Comparison of ENCODE assay signal across 10 cellular contexts in the genomic region with DNA sequence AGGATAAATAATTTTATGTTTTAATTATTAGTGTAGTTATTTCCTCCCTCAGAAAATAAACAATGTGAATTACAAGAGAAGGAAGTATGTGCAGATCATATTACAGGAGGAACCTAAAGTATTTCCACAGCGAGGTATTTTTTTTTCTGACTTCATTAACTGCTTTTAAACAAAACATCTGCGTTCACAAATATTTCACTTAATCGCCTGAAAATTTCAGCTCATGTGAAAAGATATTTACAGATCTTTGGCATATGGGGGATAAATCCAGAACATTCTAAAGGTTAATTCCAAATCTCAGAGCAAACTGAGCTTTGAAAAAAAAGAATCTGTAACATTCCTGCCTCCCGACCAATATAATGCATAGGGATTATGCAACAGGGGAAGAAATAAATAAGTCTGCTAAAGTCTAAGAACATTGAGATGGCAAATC. TPM values are rescaled to one million over a fixed set of nuclear protein-coding genes. Genes with fewer than 3 reads are reported as not detected.
DNase-seq lines count a peak whose midpoint lies in the region; ATAC-seq, FAIRE-seq and TF ChIP-seq lines count a peak whose summit lies in the region.
"Had no signal": no experiment of that assay in that cellular context is flagged by ENCODE, and none has a peak within 500 bp of the region (broad histone marks: within the 10 kb centered on the region; RNA-seq: fewer than 3 reads in every experiment).

No MANE protein-coding gene starts in this region.

- TF ChIP-seq CTCF in A549 (IDR thresholded peaks at IDR 0.05) (no peak), endothelial cell (IDR thresholded peaks at IDR 0.05; ENCODE audit: unreplicated experiment) (no peak), nephron progenitor cell (IDR thresholded peaks at IDR 0.05) (no peak)

- TF ChIP-seq RAD21 in A549 (conservative IDR thresholded peaks at IDR 0.05 in 1 of 2, IDR thresholded peaks at IDR 0.05 in 1 of 2) = no peak

- H3K27ac Mint-ChIP-seq in endothelial cell (ENCODE audit: unreplicated experiment) (peak overlapping the region; percentile 98), nephron progenitor cell (peak overlapping the region; percentile 98)

- peaks cover 66% of the 10 kb centered on the region for H3K4me1 ChIP-seq in A549

- H3K4me1 Mint-ChIP-seq in endothelial cell (ENCODE audit: unreplicated experiment) (peaks cover 30% of the 10 kb centered on the region), nephron progenitor cell (peaks cover 36% of the 10 kb centered on the region)

- ATAC-seq in A549 = peak in 1 of 2 experiments; percentile 35; a peak in 3 of 6 replicates
- no peak for ATAC-seq in GM21526 (IDR thresholded peaks at IDR 0.05; ENCODE audit: low FRiP score, unreplicated experiment)
- no peak for ATAC-seq in HG03520 (IDR thresholded peaks at IDR 0.05; ENCODE audit: unreplicated experiment)

- peak in 1 of 2 experiments; percentile 20 for DNase-seq in A549 (ENCODE audit: low read depth in 1 of 2, low spot score in 1 of 2)
- peak; percentile 30 for DNase-seq in LHCN-M2 (ENCODE audit: low read depth)
- DNase-seq in endothelial cell (ENCODE audit: low spot score) = no peak
- no peak for DNase-seq in nephron progenitor cell
- DNase-seq in NCI-H524 (lab: John Stamatoyannopoulos, UW) = no peak
- no peak for DNase-seq in SIG-M5 (lab: John Stamatoyannopoulos, UW)
- DNase-seq: activated T-cell treated with anti-CD3 and anti-CD28 coated beads for 4 hours had no signal

- H3K9me3 ChIP-seq in A549 = no peaks in the 10 kb centered on the region
- H3K9me3 ChIP-seq: BLaER1 treated with 17β-estradiol and CSF1 and Interleukin-3, amounts not matched to agents 10 nM and 100 nM had no signal

- no peak for TF ChIP-seq POLR2A in A549 (IDR thresholded peaks at IDR 0.05; ENCODE audit: low read length)

- 2% methylated on average over 4 of the region's 4 CpGs for WGBS in A549 (ENCODE audit: missing lambda C conversion rate)

- H3K36me3 Mint-ChIP-seq in endothelial cell (ENCODE audit: low read depth, unreplicated experiment) (no peaks in the 10 kb centered on the region), nephron progenitor cell (ENCODE audit: low read depth) (peaks cover 55% of the 10 kb centered on the region)

- H3K27me3 Mint-ChIP-seq in endothelial cell (ENCODE audit: unreplicated experiment) = peaks cover 2% of the 10 kb centered on the region
- H3K27me3 Mint-ChIP-seq in nephron progenitor cell (ENCODE audit: low read depth, poor library complexity) = no peaks in the 10 kb centered on the region

- H3K27ac ChIP-seq in A549 = peak overlapping the region; percentile 79 to 84

- no peak for TF ChIP-seq EP300 in A549 (IDR thresholded peaks at IDR 0.05)

- H3K4me2 ChIP-seq in A549 = peak overlapping the region; percentile 92
- H3K4me2 ChIP-seq: BLaER1 treated with 17β-estradiol and CSF1 and Interleukin-3, amounts not matched to agents 10 nM and 100 nM had no signal

- FAIRE-seq in A549 (lab: Jason Lieb, UNC) = no peak

- POLR2A ChIA-PET in A549 (lab: Yijun Ruan, JAX) = interaction anchor here (0.5 to 2.4 kb wide), 2 partner anchors 39 to 213 kb away, joined by 3 to 12 read pairs; partner anchors contain the start of gene NT5C2

- CTCF ChIA-PET in A549 (lab: Yijun Ruan, JAX) = interaction anchor here (0.8 to 3.8 kb wide), 3 partner anchors 37 to 90 kb away, joined by 3 to 21 read pairs (median 3); no protein-coding TSS in a partner anchor

- H3K4me3 Mint-ChIP-seq in endothelial cell (ENCODE audit: unreplicated experiment) = peak overlapping the region; percentile 45
- H3K4me3 Mint-ChIP-seq in nephron progenitor cell = peak overlapping the region; percentile 70

- peak overlapping the region; percentile 20; the same call in 1 of the 3 replicates for H3K4me3 ChIP-seq in A549
- H3K4me3 ChIP-seq: BLaER1 treated with 17β-estradiol and CSF1 and Interleukin-3, amounts not matched to agents 10 nM and 100 nM had no signal

- H3K9me3 Mint-ChIP-seq in endothelial cell (ENCODE audit: unreplicated experiment) (no peaks in the 10 kb centered on the region), nephron progenitor cell (peaks cover 14% of the 10 kb centered on the region)

TF ChIP-seq in A549, 52 proteins besides CTCF, POLR2A, EP300 and RAD21:
- TF ChIP-seq TFCP2L1 (CRISPR knock-in tag; IDR thresholded peaks at IDR 0.05) (no peak), CEBPB (IDR thresholded peaks at IDR 0.05) (peak; percentile 82 to 92; a peak in 3 of 4 replicates)
- TF ChIP-seq, protein P1, sequence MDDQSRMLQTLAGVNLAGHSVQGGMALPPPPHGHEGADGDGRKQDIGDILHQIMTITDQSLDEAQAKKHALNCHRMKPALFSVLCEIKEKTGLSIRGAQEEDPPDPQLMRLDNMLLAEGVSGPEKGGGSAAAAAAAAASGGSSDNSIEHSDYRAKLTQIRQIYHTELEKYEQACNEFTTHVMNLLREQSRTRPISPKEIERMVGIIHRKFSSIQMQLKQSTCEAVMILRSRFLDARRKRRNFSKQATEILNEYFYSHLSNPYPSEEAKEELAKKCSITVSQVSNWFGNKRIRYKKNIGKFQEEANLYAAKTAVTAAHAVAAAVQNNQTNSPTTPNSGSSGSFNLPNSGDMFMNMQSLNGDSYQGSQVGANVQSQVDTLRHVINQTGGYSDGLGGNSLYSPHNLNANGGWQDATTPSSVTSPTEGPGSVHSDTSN (IDR thresholded peaks at IDR 0.05) = no peak

RNA-seq across cellular contexts. Expression of gene NT5C2, which starts 39.3 kb away (rescaled TPM):
- polyA plus RNA-seq in A549 (2011; rRNA removed) = 163 and 177 TPM in 2 replicates
- polyA plus RNA-seq in A549 (2012; cell fraction: cytosol; rRNA removed) = 42.1 and 50.9 TPM in 2 replicates
- 21.7 and 40.4 TPM in 2 replicates for polyA plus RNA-seq in A549 (2012; cell fraction: nucleus; rRNA removed)
- polyA plus RNA-seq in A549 (2017; fragmentation: RNase III; extraction: RNeasy Plus Mini Kit Qiagen cat#74134 plus additional on column Dnase treatment) = 81.8 to 89.4 TPM (median 86.4 TPM) in 3 replicates
- 64.4 and 78.0 TPM in 2 replicates for polyA minus RNA-seq in A549 (2011; rRNA and poly(A)+ RNA removed)
- total RNA-seq in LHCN-M2 (2014; rRNA removed) = 35.5 and 41.8 TPM in 2 replicates
- 45.9 TPM for polyA plus RNA-seq in LHCN-M2 (2012)
- total RNA-seq in endothelial cell (ENCODE audit: unreplicated experiment) = 88.2 TPM
